In genomic region chr20:38649275-38649891, GRCh38 we compare ENCODE assay signal across 8 cellular contexts. TPM values are rescaled to one million over a fixed set of nuclear protein-coding genes. Genes with fewer than 3 reads are reported as not detected.
A peak's percentile ranks its signal among the peaks of the same experiment; 100 is the strongest.
DNase-seq lines count a peak whose midpoint lies in the region; ATAC-seq, FAIRE-seq and TF ChIP-seq lines count a peak whose summit lies in the region.

No MANE protein-coding gene starts in this region.

- TF ChIP-seq CTCF in H1 (IDR thresholded peaks at IDR 0.05; ENCODE audit: control extremely low read depth in 1 of 3, insufficient read depth in 1 of 3, low read depth in 1 of 3, low read length in 3 of 3), result peak; percentile 78 to 85 (median 82)

- H4K8ac ChIP-seq in H1 (ENCODE audit: extremely low read depth, insufficient read depth, low read length), result no peak overlapping the region

- TF ChIP-seq POLR2A in H1 (IDR thresholded peaks at IDR 0.05; ENCODE audit: control extremely low read depth in 1 of 2, low read depth in 2 of 2, low read length in 2 of 2) (no peak), GM12891 (IDR thresholded peaks at IDR 0.05; ENCODE audit: low read depth, low read length) (no peak)

- ATAC-seq in GM21367 (IDR thresholded peaks at IDR 0.05; ENCODE audit: unreplicated experiment), result no peak

- H3K56ac ChIP-seq in H1 (replicated peaks; ENCODE audit: insufficient read length, low read depth, low read length), result no peak overlapping the region

- no peak overlapping the region for H2BK20ac ChIP-seq in H1 (ENCODE audit: low read length)

- H3K4me2 ChIP-seq in H1 (ENCODE audit: insufficient read depth in 1 of 2, low read depth in 2 of 2, low read length in 2 of 2), result no peak overlapping the region

- no peak overlapping the region for H2AFZ ChIP-seq in H1 (ENCODE audit: low read length)

- H3K23me2 ChIP-seq in H1 (ENCODE audit: low read depth, low read length), result peaks cover 19% of the 10 kb centered on the region; the same call in 1 of the 2 replicates

- H2BK5ac ChIP-seq in H1 (ENCODE audit: low read depth, low read length), result no peak overlapping the region

- H4K91ac ChIP-seq in H1 (replicated peaks; ENCODE audit: insufficient read length, low read length), result no peak overlapping the region

- no peak overlapping the region for H2BK120ac ChIP-seq in H1 (replicated peaks; ENCODE audit: low read depth, low read length)

- no peak overlapping the region; the same call in 1 of the 2 replicates for H2BK15ac ChIP-seq in H1 (ENCODE audit: low read length)

- H3K79me1 ChIP-seq in H1 (ENCODE audit: low read depth, low read length), result no peaks in the 10 kb centered on the region

- H3K27me3 ChIP-seq in H1 (replicated peaks in 1 of 4; ENCODE audit: control insufficient read depth in 3 of 4, extremely low read depth in 1 of 4, insufficient read depth in 3 of 4, low read length in 3 of 4), result peaks cover 8 to 48% (median 32%) of the 10 kb centered on the region in 4 experiments
- peaks cover 8% of the 10 kb centered on the region for H3K27me3 ChIP-seq in effector memory CD4-positive, alpha-beta T cell (replicated peaks; ENCODE audit: control insufficient read depth, insufficient read depth, low read length, poor library complexity, severe bottlenecking)

- no peaks in the 10 kb centered on the region for H3K79me2 ChIP-seq in H1 (ENCODE audit: control insufficient read depth in 1 of 2, insufficient read depth in 2 of 2, low read length in 2 of 2)

- no peak overlapping the region for H3K14ac ChIP-seq in H1 (ENCODE audit: insufficient read length)

- H3K4me1 ChIP-seq in H1 (replicated peaks in 1 of 4; ENCODE audit: control insufficient read depth in 3 of 4, insufficient read depth in 4 of 4, low read length in 3 of 4), result peaks cover 0 to 5% (median 3%) of the 10 kb centered on the region in 4 experiments; a peak in 5 of 7 replicates
- H3K4me1 ChIP-seq in effector memory CD4-positive, alpha-beta T cell (ENCODE audit: control insufficient read depth, insufficient read depth, low read length, poor library complexity, severe bottlenecking), result peaks cover 4% of the 10 kb centered on the region

- peak; percentile 79 to 82 for TF ChIP-seq RAD21 in H1 (IDR thresholded peaks at IDR 0.05 in 1 of 2, conservative IDR thresholded peaks at IDR 0.05 in 1 of 2; ENCODE audit: low read depth in 2 of 2, low read length in 2 of 2)

- DNase-seq in stimulated activated CD4-positive, alpha-beta T cell treated with anti-CD3 and anti-CD28 coated beads, Interleukin-15, amount 100 ng/mL, for 24 hours, result peak; percentile 14
- DNase-seq in stimulated activated CD4-positive, alpha-beta T cell treated with anti-CD3 and anti-CD28 coated beads, Interleukin-4, amount 100 ng/mL, for 24 hours, result no peak
- DNase-seq in NCI-H526 (lab: John Stamatoyannopoulos, UW) (peak; percentile 27 to 72), H1 (ENCODE audit: low read depth in 1 of 2, low spot score in 2 of 2) (peak in 1 of 2 experiments; percentile 66), retina (peak; percentile 74), GM12891 (ENCODE audit: insufficient read length, low spot score) (no peak)
- no peak for DNase-seq in effector memory CD4-positive, alpha-beta T cell

- H4K5ac ChIP-seq in H1 (ENCODE audit: insufficient read length, low read depth, low read length), result no peak overlapping the region

- no peak overlapping the region for H2BK12ac ChIP-seq in H1 (ENCODE audit: low read depth, low read length)

- H4K20me1 ChIP-seq in H1 (replicated peaks in 1 of 2; ENCODE audit: control insufficient read depth in 1 of 2, insufficient read depth in 2 of 2, low read length in 2 of 2), result peaks cover 1 to 13% of the 10 kb centered on the region in 2 experiments

- no peak overlapping the region for H3K23ac ChIP-seq in H1 (ENCODE audit: insufficient read length)

- H2AK5ac ChIP-seq in H1 (ENCODE audit: low read depth, low read length), result no peak overlapping the region

- H3K9me3 ChIP-seq in H1 (ENCODE audit: insufficient read depth in 2 of 2, low read depth in 1 of 2, low read length in 1 of 2), result no peaks in the 10 kb centered on the region
- no peaks in the 10 kb centered on the region for H3K9me3 ChIP-seq in effector memory CD4-positive, alpha-beta T cell (ENCODE audit: control insufficient read depth, low read length)

- no peak overlapping the region for H3K9ac ChIP-seq in H1 (replicated peaks in 1 of 4; ENCODE audit: extremely low read depth in 1 of 4, low read depth in 3 of 4, low read length in 3 of 4)

- POLR2A ChIA-PET in H1 (lab: Charles Lee; ENCODE audit: partially characterized antibody), result interaction anchor here (0.9 to 2.3 kb wide), 5 partner anchors 9 to 156 kb away, joined by 3 to 8 read pairs (median 3); partner anchors contain the start of gene PPP1R16B

- no peak for TF ChIP-seq EP300 in H1 (IDR thresholded peaks at IDR 0.05; ENCODE audit: borderline replicate concordance in 1 of 2, low read depth in 2 of 2, low read length in 2 of 2)

- CTCF ChIA-PET in H1 (lab: Charles Lee; ENCODE audit: partially characterized antibody), result interaction anchor here (0.6 to 8.0 kb wide), 44 partner anchors 11 to 1407 kb away, joined by 3 to 235 read pairs (median 6); partner anchors contain the start of genes ACTR5, ADIG, PPP1R16B and SLC32A1

- FAIRE-seq in H1 (lab: Jason Lieb, UNC) (peak; percentile 68), GM12891 (lab: Jason Lieb, UNC) (no peak)

- H3K27ac ChIP-seq in H1 (ENCODE audit: low read depth, low read length), result no peak overlapping the region
- H3K27ac ChIP-seq in effector memory CD4-positive, alpha-beta T cell (ENCODE audit: insufficient read depth, low read length, poor library complexity, severe bottlenecking), result no peak overlapping the region

- H3K36me3 ChIP-seq in H1 (ENCODE audit: control insufficient read depth in 2 of 4, insufficient read depth in 4 of 4, low read length in 3 of 4), result no peaks in the 10 kb centered on the region
- H3K36me3 ChIP-seq in effector memory CD4-positive, alpha-beta T cell (ENCODE audit: control insufficient read depth, insufficient read depth, low read length), result no peaks in the 10 kb centered on the region

- H3K4me3 ChIP-seq in H1 (ENCODE audit: extremely low read depth in 1 of 4, insufficient read depth in 2 of 4, low read depth in 3 of 4, low read length in 4 of 4), result no peak overlapping the region
- H3K4me3 ChIP-seq in effector memory CD4-positive, alpha-beta T cell (ENCODE audit: insufficient read depth, low read depth, low read length, poor library complexity, severe bottlenecking), result no peak overlapping the region

- H3K18ac ChIP-seq in H1 (ENCODE audit: extremely low read depth, low read length), result no peak overlapping the region

- 44% methylated on average over 10 of the region's 10 CpGs; no CpG with 5 or more reads in 1 of the 2 experiments for WGBS in H1 (ENCODE audit: extremely low coverage in 1 of 2, insufficient coverage in 1 of 2, insufficient read length in 1 of 2, insufficient replicate concordance in 2 of 2, low coverage in 1 of 2, low lambda C conversion rate in 2 of 2, missing lambda C conversion rate in 1 of 2), 2 experiments

- no peak overlapping the region for H3K4ac ChIP-seq in H1 (replicated peaks; ENCODE audit: insufficient read length, low read depth, low read length)

TF ChIP-seq in H1, 55 proteins besides CTCF, POLR2A, EP300 and RAD21:
- no peak for TF ChIP-seq NANOG (IDR thresholded peaks at IDR 0.05; ENCODE audit: insufficient read depth, low read depth, low read length, poor library complexity, severe bottlenecking)
- TF ChIP-seq KDM4A (IDR thresholded peaks at IDR 0.05; ENCODE audit: low read depth, low read length, severe bottlenecking), result no peak
- TF ChIP-seq KDM1A (IDR thresholded peaks at IDR 0.05; ENCODE audit: borderline replicate concordance, low read length), result no peak
- TF ChIP-seq, protein P1, sequence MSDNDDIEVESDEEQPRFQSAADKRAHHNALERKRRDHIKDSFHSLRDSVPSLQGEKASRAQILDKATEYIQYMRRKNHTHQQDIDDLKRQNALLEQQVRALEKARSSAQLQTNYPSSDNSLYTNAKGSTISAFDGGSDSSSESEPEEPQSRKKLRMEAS (IDR thresholded peaks at IDR 0.05), result no peak
TF ChIP-seq in H1: peak in this region for 0.

TF ChIP-seq in GM12891, 5 proteins besides CTCF, POLR2A, EP300 and RAD21:
- no peak for TF ChIP-seq POLR2AphosphoS5 (IDR thresholded peaks at IDR 0.05; ENCODE audit: low read depth, low read length)
- TF ChIP-seq SPI1 (IDR thresholded peaks at IDR 0.05; ENCODE audit: low read depth, low read length), result no peak
- TF ChIP-seq PAX5 (IDR thresholded peaks at IDR 0.05; ENCODE audit: insufficient read depth, low read length, severe bottlenecking), result no peak
- TF ChIP-seq TAF1 (IDR thresholded peaks at IDR 0.05; ENCODE audit: low read depth, low read length), result no peak
- no peak for TF ChIP-seq POU2F2 (IDR thresholded peaks at IDR 0.05; ENCODE audit: low read depth, low read length)

RNA-seq across cellular contexts. Expression of gene ARHGAP40, which starts 47.8 kb away (rescaled TPM):
- 0.74 and 0.86 TPM in 2 replicates for total RNA-seq in H1 (2021; fragmentation: NEBNext Ultra II Directional; extraction: Animal tissue kit (Norgen Biotek cat#: 25700))
- polyA plus RNA-seq in H1 (2011; rRNA removed), result 0.69 and 1.4 TPM in 2 replicates
- polyA plus RNA-seq in H1 (2011; cell fraction: cytosol; rRNA removed), result 0.94 TPM
- 2.7 TPM for polyA plus RNA-seq in H1 (2011; cell fraction: nucleus; rRNA removed)
- polyA plus RNA-seq in H1 (2012, experiment 1 of 2), result 1.0 to 1.5 TPM (median 1.2 TPM) in 4 replicates
- 0.77 TPM for polyA plus RNA-seq in H1 (2012, experiment 2 of 2)
- polyA plus RNA-seq in H1 (2013, experiment 1 of 2), result 0.45 TPM
- polyA plus RNA-seq in H1 (2013, experiment 2 of 2), result 0.42 TPM
- 0.44 and 0.71 TPM in 2 replicates for polyA minus RNA-seq in H1 (2011; rRNA and poly(A)+ RNA removed)
- polyA minus RNA-seq in H1 (2011; cell fraction: cytosol; rRNA and poly(A)+ RNA removed), result not detected
- polyA minus RNA-seq in H1 (2011; cell fraction: nucleus; rRNA and poly(A)+ RNA removed), result 0.40 TPM
- 0.15 TPM for polyA plus RNA-seq in GM12891 (2012; ENCODE audit: low read depth, missing spikeins)

Comparison
In these comparisons a context has a peak if more than half of its experiments do, and no peak if none do; other contexts are left out.
1. DNase-seq: peak in stimulated activated CD4-positive, alpha-beta T cell treated with anti-CD3 and anti-CD28 coated beads, Interleukin-15, amount 100 ng/mL, for 24 hours (single experiment), NCI-H526 (2 of 2) and retina (single experiment); none in stimulated activated CD4-positive, alpha-beta T cell treated with anti-CD3 and anti-CD28 coated beads, Interleukin-4, amount 100 ng/mL, for 24 hours (single experiment), effector memory CD4-positive, alpha-beta T cell (0 of 3) and GM12891 (single experiment).